In genomic region chr2:17179145-17179808, GRCh38 we compare ENCODE assay signal across 40 cellular contexts.
"Had no signal": no experiment of that assay in that cellular context is flagged by ENCODE, and none has a peak within 500 bp of the region (broad histone marks: within the 10 kb centered on the region; RNA-seq: fewer than 3 reads in every experiment).

No MANE protein-coding gene starts in this region.

- H3K4me1 Mint-ChIP-seq: activated CD4-positive, alpha-beta T cell treated with anti-CD3 and anti-CD28 coated beads, Interleukin-2, amount 10 ng/mL, durations not matched to agents 24 days and 14 days; activated naive CD8-positive, alpha-beta T cell treated with anti-CD3 and anti-CD28 coated beads for 36 hours; activated T-helper 17 cell treated with anti-CD3 and anti-CD28 coated beads, Interleukin-2, amount 50 U/mL, for 72 hours; central memory CD8-positive, alpha-beta T cell had no signal

- H3K9me3 ChIP-seq: adrenal gland, body of pancreas, breast epithelium had no signal

- H3K27ac ChIP-seq: adrenal gland, body of pancreas, brain microvascular endothelial cell, breast epithelium, cardiac muscle cell, VCaP had no signal

- ATAC-seq: activated CD8-positive, alpha-beta T cell treated with anti-CD3 and anti-CD28 coated beads for 36 hours; activated naive CD4-positive, alpha-beta T cell treated with anti-CD3 and anti-CD28 coated beads, Interleukin-2, amount 50 U/mL, for 72 hours; activated T-cell treated with anti-CD3 and anti-CD28 coated beads, Interleukin-2, amount 50 U/mL, for 4 hours; activated T-cell treated with anti-CD3 and anti-CD28 coated beads, Interleukin-2, amount 50 U/mL, for 72 hours; activated T-helper 17 cell treated with anti-CD3 and anti-CD28 coated beads, Interleukin-2, amount 50 U/mL, for 72 hours; body of pancreas had no signal

- DNase-seq: activated B cell treated with CpG ODN at 0.5 μM for 24 hours; activated CD4-positive, alpha-beta memory T cell treated with anti-CD3 and anti-CD28 coated beads for 36 hours; activated CD4-positive, alpha-beta T cell treated with anti-CD3 and anti-CD28 coated beads for 4 hours; activated CD4-positive, alpha-beta T cell treated with anti-CD3 and anti-CD28 coated beads, Interleukin-2, amount 10 ng/mL, durations not matched to agents 24 days and 14 days; activated CD4-positive, alpha-beta T cell treated with anti-CD3 and anti-CD28 coated beads, Interleukin-2, amount 50 U/mL, for 1 hour; activated CD4-positive, alpha-beta T cell treated with anti-CD3 and anti-CD28 coated beads, Interleukin-2, amount 50 U/mL, for 4 hours; activated CD4-positive, CD25-positive, alpha-beta regulatory T cell treated with anti-CD3 and anti-CD28 coated beads, Interleukin-2, amount 50 U/mL, for 72 hours; activated CD8-positive, alpha-beta memory T cell treated with anti-CD3 and anti-CD28 coated beads, Interleukin-2, amount 50 U/mL, for 4 hours; activated CD8-positive, alpha-beta T cell treated with anti-CD3 and anti-CD28 coated beads for 36 hours; activated effector memory CD4-positive, alpha-beta T cell treated with anti-CD3 and anti-CD28 coated beads, Interleukin-2, amount 50 U/mL, for 16 hours; activated gamma-delta T cell treated with Interleukin-2 at 50 U/mL for 16 hours; activated naive CD4-positive, alpha-beta T cell; activated naive CD4-positive, alpha-beta T cell treated with anti-CD3 and anti-CD28 coated beads for 36 hours; activated naive CD4-positive, alpha-beta T cell treated with anti-CD3 and anti-CD28 coated beads, Interleukin-2, amount 50 U/mL, for 16 hours; activated naive CD8-positive, alpha-beta T cell treated with anti-CD3 and anti-CD28 coated beads for 36 hours; activated T-cell treated with anti-CD3 and anti-CD28 coated beads for 4 hours; activated T-cell treated with anti-CD3 and anti-CD28 coated beads, Interleukin-2, amount 50 U/mL, for 1 hour; activated T-cell treated with anti-CD3 and anti-CD28 coated beads, Interleukin-2, amount 50 U/mL, for 4 hours; activated T-cell treated with anti-CD3 and anti-CD28 coated beads, Interleukin-2, amount 50 U/mL, for 72 hours; adrenal gland; amniotic stem cell; aorta; body of pancreas; brain microvascular endothelial cell; caudate nucleus; cerebellar nuclear complex; T-helper 1 cell; T-helper 2 cell; T-helper 9 cell had no signal

- H3K27me3 Mint-ChIP-seq: activated B cell treated with CpG ODN at 0.5 μM for 24 hours; activated CD4-positive, alpha-beta memory T cell treated with anti-CD3 and anti-CD28 coated beads for 36 hours; activated CD4-positive, alpha-beta T cell treated with anti-CD3 and anti-CD28 coated beads, Interleukin-2, amount 10 ng/mL, durations not matched to agents 24 days and 14 days; activated CD8-positive, alpha-beta T cell treated with anti-CD3 and anti-CD28 coated beads for 36 hours; activated naive CD8-positive, alpha-beta T cell treated with anti-CD3 and anti-CD28 coated beads for 36 hours; activated T-helper 17 cell treated with anti-CD3 and anti-CD28 coated beads, Interleukin-2, amount 50 U/mL, for 72 hours; central memory CD8-positive, alpha-beta T cell had no signal

- H3K27ac Mint-ChIP-seq: activated B cell treated with CpG ODN at 0.5 μM for 24 hours; activated CD4-positive, alpha-beta memory T cell treated with anti-CD3 and anti-CD28 coated beads for 36 hours; activated CD4-positive, alpha-beta T cell treated with anti-CD3 and anti-CD28 coated beads, Interleukin-2, amount 10 ng/mL, durations not matched to agents 24 days and 14 days; activated CD8-positive, alpha-beta T cell treated with anti-CD3 and anti-CD28 coated beads for 36 hours; activated naive CD4-positive, alpha-beta T cell treated with anti-CD3 and anti-CD28 coated beads for 36 hours; activated naive CD4-positive, alpha-beta T cell treated with anti-CD3 and anti-CD28 coated beads, Interleukin-2, amount 50 U/mL, for 72 hours; activated naive CD8-positive, alpha-beta T cell treated with anti-CD3 and anti-CD28 coated beads for 36 hours; activated T-cell treated with anti-CD3 and anti-CD28 coated beads, Interleukin-2, amount 50 U/mL, for 72 hours; activated T-helper 1 cell treated with anti-CD3 and anti-CD28 coated beads, Interleukin-12 subunit alpha, Interleukin-12 subunit beta, Interleukin-2, Interleukin-4 antibody, amounts not matched to agents 30 ng/mL and 10 ng/mL and 1 ng/mL, durations not matched to agents 14 hours and 24 hours and 36 hours; activated T-helper 17 cell treated with anti-CD3 and anti-CD28 coated beads, Interleukin-2, amount 50 U/mL, for 72 hours; T-helper 1 cell treated with Interleukin-12 subunit alpha and Interleukin-12 subunit beta and Interleukin-4 antibody, amounts not matched to agents 30 μg/mL and 1 μg/mL, for 36 hours; T-helper 2 cell treated with Interferon-gamma antibody and Interleukin-4, amounts not matched to agents 5 μg/mL and 100 μg/mL, for 36 hours had no signal

- H3K4me1 ChIP-seq: adrenal gland, body of pancreas, breast epithelium had no signal

- H3K36me3 Mint-ChIP-seq: activated CD4-positive, alpha-beta memory T cell treated with anti-CD3 and anti-CD28 coated beads for 36 hours; activated naive CD4-positive, alpha-beta T cell treated with anti-CD3 and anti-CD28 coated beads, Interleukin-2, amount 50 U/mL, for 72 hours; activated naive CD8-positive, alpha-beta T cell treated with anti-CD3 and anti-CD28 coated beads for 36 hours had no signal

- H3K9me3 Mint-ChIP-seq: activated B cell treated with CpG ODN at 0.5 μM for 24 hours; activated CD4-positive, alpha-beta T cell treated with anti-CD3 and anti-CD28 coated beads, Interleukin-2, amount 10 ng/mL, durations not matched to agents 24 days and 14 days; activated CD8-positive, alpha-beta T cell treated with anti-CD3 and anti-CD28 coated beads for 36 hours; activated naive CD8-positive, alpha-beta T cell treated with anti-CD3 and anti-CD28 coated beads for 36 hours; activated T-cell treated with anti-CD3 and anti-CD28 coated beads, Interleukin-2, amount 50 U/mL, for 72 hours; activated T-helper 1 cell treated with anti-CD3 and anti-CD28 coated beads, Interleukin-12 subunit alpha, Interleukin-12 subunit beta, Interleukin-2, Interleukin-4 antibody, amounts not matched to agents 30 ng/mL and 10 ng/mL and 1 ng/mL, durations not matched to agents 14 hours and 24 hours and 36 hours; T-helper 1 cell treated with Interleukin-12 subunit alpha and Interleukin-12 subunit beta and Interleukin-4 antibody, amounts not matched to agents 30 μg/mL and 1 μg/mL, for 36 hours; T-helper 2 cell treated with Interferon-gamma antibody and Interleukin-4, amounts not matched to agents 5 μg/mL and 100 μg/mL, for 36 hours had no signal

- H3K36me3 ChIP-seq: adrenal gland, brain microvascular endothelial cell, breast epithelium, cardiac muscle cell had no signal

- FAIRE-seq: astrocyte, TTC549 had no signal

- H3K4me3 ChIP-seq: adrenal gland, body of pancreas, breast epithelium, cardiac muscle cell had no signal

- H3K4me3 Mint-ChIP-seq: activated B cell treated with CpG ODN at 0.5 μM for 24 hours; activated CD4-positive, alpha-beta memory T cell treated with anti-CD3 and anti-CD28 coated beads for 36 hours; activated CD4-positive, alpha-beta T cell treated with anti-CD3 and anti-CD28 coated beads, Interleukin-2, amount 10 ng/mL, durations not matched to agents 24 days and 14 days; activated CD8-positive, alpha-beta T cell treated with anti-CD3 and anti-CD28 coated beads for 36 hours; activated naive CD4-positive, alpha-beta T cell treated with anti-CD3 and anti-CD28 coated beads for 36 hours; activated naive CD8-positive, alpha-beta T cell treated with anti-CD3 and anti-CD28 coated beads for 36 hours; activated T-cell treated with anti-CD3 and anti-CD28 coated beads, Interleukin-2, amount 50 U/mL, for 4 hours; activated T-cell treated with anti-CD3 and anti-CD28 coated beads, Interleukin-2, amount 50 U/mL, for 72 hours; activated T-helper 1 cell treated with anti-CD3 and anti-CD28 coated beads, Interleukin-12 subunit alpha, Interleukin-12 subunit beta, Interleukin-2, Interleukin-4 antibody, amounts not matched to agents 30 ng/mL and 10 ng/mL and 1 ng/mL, durations not matched to agents 14 hours and 24 hours and 36 hours; activated T-helper 17 cell treated with anti-CD3 and anti-CD28 coated beads, Interleukin-2, amount 50 U/mL, for 72 hours; central memory CD8-positive, alpha-beta T cell; T-helper 1 cell treated with Interleukin-12 subunit alpha and Interleukin-12 subunit beta and Interleukin-4 antibody, amounts not matched to agents 30 μg/mL and 1 μg/mL, for 36 hours; T-helper 2 cell treated with Interferon-gamma antibody and Interleukin-4, amounts not matched to agents 5 μg/mL and 100 μg/mL, for 36 hours had no signal

- H3K27me3 ChIP-seq: adrenal gland, body of pancreas, brain microvascular endothelial cell, breast epithelium, cardiac muscle cell had no signal
